ENCODE assay signal across 8 cellular contexts in the genomic region with DNA sequence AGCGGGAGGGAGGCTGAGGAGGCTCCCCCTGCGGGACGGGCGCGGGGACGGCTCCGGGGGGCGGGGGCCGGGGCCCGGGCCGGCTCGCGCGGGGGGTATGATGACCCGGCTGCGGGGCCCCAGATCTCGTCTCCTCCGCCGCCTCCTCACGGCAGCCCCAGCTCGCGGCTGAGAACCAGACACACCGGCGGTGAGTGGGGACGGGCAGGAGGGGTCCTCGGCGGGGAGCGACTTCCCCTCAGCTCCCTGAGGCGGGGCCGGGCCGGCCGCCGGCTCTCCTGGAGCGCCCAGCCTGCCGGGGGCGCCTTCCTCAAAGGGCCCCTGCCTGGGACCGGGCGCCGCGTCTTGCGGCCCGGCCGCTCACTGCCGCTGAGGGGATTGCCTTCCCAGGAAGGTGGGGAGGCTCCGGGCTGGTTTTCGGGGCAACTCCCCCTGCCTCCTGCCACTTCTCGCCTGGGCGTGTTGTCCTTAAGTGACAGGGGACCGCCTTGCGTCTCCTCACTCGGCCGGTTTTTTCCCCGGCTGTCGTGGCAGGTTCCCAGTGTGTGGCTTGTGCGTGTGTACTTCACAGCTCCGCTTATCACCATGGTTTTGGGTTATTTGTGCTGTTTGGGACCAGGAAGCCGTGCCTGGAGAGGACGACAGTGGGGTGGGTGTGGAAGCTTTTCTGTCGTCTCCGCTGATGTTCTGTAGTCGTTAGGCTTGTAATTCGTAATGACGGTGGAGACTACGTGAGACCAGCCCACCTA. TPM values are rescaled to one million over a fixed set of nuclear protein-coding genes. Genes with fewer than 3 reads are reported as not detected.
DNase-seq lines count a peak whose midpoint lies in the region; FAIRE-seq and TF ChIP-seq lines count a peak whose summit lies in the region.

No MANE protein-coding gene starts in this region.

- H3K23me2 ChIP-seq in H1 (ENCODE audit: low read depth, low read length): peaks cover 12% of the 10 kb centered on the region

- POLR2A ChIA-PET in H1 (lab: Charles Lee; ENCODE audit: partially characterized antibody): interaction anchor here (1.0 to 4.4 kb wide), 8 partner anchors 10 to 171 kb away, joined by 3 to 66 read pairs (median 6); a partner anchor contains a TSS

- H3K36me3 ChIP-seq in H7 (replicated peaks; ENCODE audit: control insufficient read depth, insufficient read depth, low read length) (no peaks in the 10 kb centered on the region), MG63 (peaks cover 2% of the 10 kb centered on the region; the same call in 1 of the 2 replicates), H1 (ENCODE audit: control insufficient read depth in 2 of 4, insufficient read depth in 4 of 4, low read length in 3 of 4) (no peaks in the 10 kb centered on the region)

- no peak for TF ChIP-seq POLR2A in H1 (IDR thresholded peaks at IDR 0.05; ENCODE audit: control extremely low read depth in 1 of 2, low read depth in 2 of 2, low read length in 2 of 2)

- no peak overlapping the region for H4K5ac ChIP-seq in H1 (ENCODE audit: insufficient read length, low read depth, low read length)

- DNase-seq in H7: no peak
- DNase-seq in MG63: peak; percentile 34
- peak; percentile 31 to 34 for DNase-seq in activated CD8-positive, alpha-beta memory T cell treated with anti-CD3 and anti-CD28 coated beads for 4 hours (ENCODE audit: low read depth in 2 of 2)
- peak in 1 of 2 experiments; percentile 69 for DNase-seq in H1 (ENCODE audit: low read depth in 1 of 2, low spot score in 2 of 2)
- peak; percentile 72 for DNase-seq in stimulated activated CD8-positive, alpha-beta memory T cell treated with anti-CD3 and anti-CD28 coated beads, Interleukin-4, amount 100 ng/mL, for 48 hours
- DNase-seq in NCI-H187 treated with DMSO at 0.1 percent for 48 hours (lab: John Stamatoyannopoulos, UW): no peak

- peak overlapping the region; percentile 84 to 85 for H3K4me2 ChIP-seq in H1 (ENCODE audit: insufficient read depth in 1 of 2, low read depth in 2 of 2, low read length in 2 of 2)

- no peak overlapping the region for H3K14ac ChIP-seq in H1 (ENCODE audit: insufficient read length)

- H3K9ac ChIP-seq in H1 (replicated peaks in 1 of 4; ENCODE audit: extremely low read depth in 1 of 4, low read depth in 3 of 4, low read length in 3 of 4): peak overlapping the region in 3 of 4 experiments; percentile 39 to 83 (median 54); a peak in 5 of 7 replicates

- no peak overlapping the region for H2AK5ac ChIP-seq in H1 (ENCODE audit: low read depth, low read length)

- H3K4me3 ChIP-seq in GM12875 (ENCODE audit: low read depth, low read length) (peak overlapping the region; percentile 91), H7 (ENCODE audit: insufficient read depth, low read depth, low read length) (peak overlapping the region; percentile 91), MG63 (peak overlapping the region; percentile 72), H1 (ENCODE audit: extremely low read depth in 1 of 4, insufficient read depth in 2 of 4, low read depth in 3 of 4, low read length in 4 of 4) (peak overlapping the region; percentile 91 to 99 (median 94)), mononuclear cell (ENCODE audit: low read length) (peak overlapping the region; percentile 89)

- peak overlapping the region; percentile 17 for H3K56ac ChIP-seq in H1 (replicated peaks; ENCODE audit: insufficient read length, low read depth, low read length)

- H2BK15ac ChIP-seq in H1 (ENCODE audit: low read length): no peak overlapping the region

- no peak overlapping the region; the same call in 1 of the 2 replicates for H2BK5ac ChIP-seq in H1 (ENCODE audit: low read depth, low read length)

- peaks cover 13 to 50% of the 10 kb centered on the region in 2 experiments for H3K79me2 ChIP-seq in H1 (ENCODE audit: control insufficient read depth in 1 of 2, insufficient read depth in 2 of 2, low read length in 2 of 2)

- peak overlapping the region; percentile 36 for H4K8ac ChIP-seq in H1 (ENCODE audit: extremely low read depth, insufficient read depth, low read length)

- 1% methylated on average over 52 of the region's 64 CpGs; no CpG with 5 or more reads in 1 of the 2 experiments for WGBS in H1 (ENCODE audit: extremely low coverage in 1 of 2, insufficient coverage in 1 of 2, insufficient read length in 1 of 2, insufficient replicate concordance in 2 of 2, low coverage in 1 of 2, low lambda C conversion rate in 2 of 2, missing lambda C conversion rate in 1 of 2), 2 experiments

- TF ChIP-seq CTCF in GM12875 (IDR thresholded peaks at IDR 0.05; ENCODE audit: borderline replicate concordance, insufficient read depth, low read depth, low read length): no peak
- TF ChIP-seq CTCF in H1 (IDR thresholded peaks at IDR 0.05; ENCODE audit: control extremely low read depth in 1 of 3, insufficient read depth in 1 of 3, low read depth in 1 of 3, low read length in 3 of 3): no peak

- peaks cover 3% of the 10 kb centered on the region for H3K79me1 ChIP-seq in H1 (ENCODE audit: low read depth, low read length)

- no peak for FAIRE-seq in H1 (lab: Jason Lieb, UNC)

- no peak for TF ChIP-seq RAD21 in H1 (IDR thresholded peaks at IDR 0.05 in 1 of 2, conservative IDR thresholded peaks at IDR 0.05 in 1 of 2; ENCODE audit: low read depth in 2 of 2, low read length in 2 of 2)

- peaks cover 1% of the 10 kb centered on the region; the same call in 1 of the 2 replicates for H3K27me3 ChIP-seq in H7 (ENCODE audit: control insufficient read depth, insufficient read depth, low read length)
- H3K27me3 ChIP-seq in MG63: no peaks in the 10 kb centered on the region
- H3K27me3 ChIP-seq in H1 (replicated peaks in 1 of 4; ENCODE audit: control insufficient read depth in 3 of 4, extremely low read depth in 1 of 4, insufficient read depth in 3 of 4, low read length in 3 of 4): no peaks in the 10 kb centered on the region
- H3K27me3 ChIP-seq in mononuclear cell (ENCODE audit: insufficient read depth, low read length): no peaks in the 10 kb centered on the region

- CTCF ChIA-PET in H1 (lab: Charles Lee; ENCODE audit: partially characterized antibody): interaction anchor here (0.8 to 4.5 kb wide), 4 partner anchors 9 to 25 kb away, joined by 3 to 20 read pairs (median 5); a partner anchor contains a TSS

- no peak overlapping the region for H2BK20ac ChIP-seq in H1 (ENCODE audit: low read length)

- H2BK120ac ChIP-seq in H1 (replicated peaks; ENCODE audit: low read depth, low read length): no peak overlapping the region

- no peak overlapping the region for H2BK12ac ChIP-seq in H1 (ENCODE audit: low read depth, low read length)

- no peak overlapping the region for H3K23ac ChIP-seq in H1 (ENCODE audit: insufficient read length)

- peak overlapping the region; percentile 43; the same call in 1 of the 2 replicates for H3K27ac ChIP-seq in H1 (ENCODE audit: low read depth, low read length)

- H3K18ac ChIP-seq in H1 (ENCODE audit: extremely low read depth, low read length): no peak overlapping the region

- H3K9me3 ChIP-seq in MG63: no peaks in the 10 kb centered on the region
- H3K9me3 ChIP-seq in H1 (ENCODE audit: insufficient read depth in 2 of 2, low read depth in 1 of 2, low read length in 1 of 2): no peaks in the 10 kb centered on the region
- H3K9me3 ChIP-seq in mononuclear cell (ENCODE audit: low read depth, low read length): no peaks in the 10 kb centered on the region

- H4K91ac ChIP-seq in H1 (replicated peaks; ENCODE audit: insufficient read length, low read length): no peak overlapping the region

- TF ChIP-seq EP300 in H1 (IDR thresholded peaks at IDR 0.05; ENCODE audit: borderline replicate concordance in 1 of 2, low read depth in 2 of 2, low read length in 2 of 2): no peak

- H3K4me1 ChIP-seq in H1 (replicated peaks in 1 of 4; ENCODE audit: control insufficient read depth in 3 of 4, insufficient read depth in 4 of 4, low read length in 3 of 4): peaks cover 0 to 4% (median under 1%) of the 10 kb centered on the region in 4 experiments; a peak in 4 of 7 replicates
- peaks cover 53% of the 10 kb centered on the region for H3K4me1 ChIP-seq in mononuclear cell (ENCODE audit: insufficient read depth, low read length)

- 0 out of 2 replicates have a peak overlapping the region, but pooled peaks have one; percentile 11 for H2AFZ ChIP-seq in H1 (ENCODE audit: low read length)

- no peak overlapping the region for H3K4ac ChIP-seq in H1 (replicated peaks; ENCODE audit: insufficient read length, low read depth, low read length)

- H4K20me1 ChIP-seq in H1 (replicated peaks in 1 of 2; ENCODE audit: control insufficient read depth in 1 of 2, insufficient read depth in 2 of 2, low read length in 2 of 2): peaks cover 0 to 4% of the 10 kb centered on the region in 2 experiments

RNA-seq across cellular contexts. Expression of a gene that starts 0.8 kb away (rescaled TPM):
- total RNA-seq in H7 (2014; rRNA removed; shearing (Covaris generic)): 33.4 and 39.1 TPM in 2 replicates
- 8.5 and 14.3 TPM in 2 replicates for total RNA-seq in MG63 (2014; rRNA removed; shearing (Covaris generic); ENCODE audit: low replicate concordance)
- total RNA-seq in H1 (2021; fragmentation: NEBNext Ultra II Directional; extraction: Animal tissue kit (Norgen Biotek cat#: 25700)): 63.0 and 64.3 TPM in 2 replicates
- polyA plus RNA-seq in H1 (2011; rRNA removed): 40.4 and 46.2 TPM in 2 replicates
- 29.4 TPM for polyA plus RNA-seq in H1 (2011; cell fraction: cytosol; rRNA removed)
- 45.2 TPM for polyA plus RNA-seq in H1 (2011; cell fraction: nucleus; rRNA removed)
- 21.2 to 32.8 TPM (median 26.6 TPM) in 4 replicates for polyA plus RNA-seq in H1 (2012, experiment 1 of 2)
- polyA plus RNA-seq in H1 (2012, experiment 2 of 2): 3.0 TPM
- 20.3 TPM for polyA plus RNA-seq in H1 (2013, experiment 1 of 2)
- polyA plus RNA-seq in H1 (2013, experiment 2 of 2): 19.9 TPM
- 191 and 223 TPM in 2 replicates for polyA minus RNA-seq in H1 (2011; rRNA and poly(A)+ RNA removed)
- polyA minus RNA-seq in H1 (2011; cell fraction: cytosol; rRNA and poly(A)+ RNA removed): 62.8 TPM
- polyA minus RNA-seq in H1 (2011; cell fraction: nucleus; rRNA and poly(A)+ RNA removed): 55.2 TPM
- 99.5 TPM for total RNA-seq in mononuclear cell

RNA-seq across cellular contexts. Expression of a gene that starts 24.8 kb away (rescaled TPM):
- 15.1 and 16.6 TPM in 2 replicates for total RNA-seq in H7 (2014; rRNA removed; shearing (Covaris generic))
- total RNA-seq in MG63 (2014; rRNA removed; shearing (Covaris generic); ENCODE audit: low replicate concordance): 11.6 and 11.8 TPM in 2 replicates
- total RNA-seq in H1 (2021; fragmentation: NEBNext Ultra II Directional; extraction: Animal tissue kit (Norgen Biotek cat#: 25700)): 11.0 TPM in 2 replicates
- polyA plus RNA-seq in H1 (2011; rRNA removed): 5.5 and 7.8 TPM in 2 replicates
- 5.2 TPM for polyA plus RNA-seq in H1 (2011; cell fraction: cytosol; rRNA removed)
- polyA plus RNA-seq in H1 (2011; cell fraction: nucleus; rRNA removed): 5.7 TPM
- 6.7 to 9.3 TPM (median 8.8 TPM) in 4 replicates for polyA plus RNA-seq in H1 (2012, experiment 1 of 2)
- 4.9 TPM for polyA plus RNA-seq in H1 (2012, experiment 2 of 2)
- polyA plus RNA-seq in H1 (2013, experiment 1 of 2): 7.4 TPM
- polyA plus RNA-seq in H1 (2013, experiment 2 of 2): 6.6 TPM
- polyA minus RNA-seq in H1 (2011; rRNA and poly(A)+ RNA removed): 8.0 and 8.9 TPM in 2 replicates
- 8.0 TPM for polyA minus RNA-seq in H1 (2011; cell fraction: cytosol; rRNA and poly(A)+ RNA removed)
- polyA minus RNA-seq in H1 (2011; cell fraction: nucleus; rRNA and poly(A)+ RNA removed): 3.5 TPM
- total RNA-seq in mononuclear cell: 4.3 TPM

RNA-seq across cellular contexts. Expression of a gene that starts 25.3 kb away (rescaled TPM):
- 14.9 TPM in 2 replicates for total RNA-seq in H7 (2014; rRNA removed; shearing (Covaris generic))
- total RNA-seq in MG63 (2014; rRNA removed; shearing (Covaris generic); ENCODE audit: low replicate concordance): 12.3 and 12.7 TPM in 2 replicates
- 8.9 and 11.7 TPM in 2 replicates for total RNA-seq in H1 (2021; fragmentation: NEBNext Ultra II Directional; extraction: Animal tissue kit (Norgen Biotek cat#: 25700))
- 7.5 and 9.0 TPM in 2 replicates for polyA plus RNA-seq in H1 (2011; rRNA removed)
- polyA plus RNA-seq in H1 (2011; cell fraction: cytosol; rRNA removed): 13.3 TPM
- polyA plus RNA-seq in H1 (2011; cell fraction: nucleus; rRNA removed): 11.7 TPM
- polyA plus RNA-seq in H1 (2012, experiment 1 of 2): 11.6 to 14.0 TPM (median 11.8 TPM) in 4 replicates
- polyA plus RNA-seq in H1 (2012, experiment 2 of 2): 2.1 TPM
- polyA plus RNA-seq in H1 (2013, experiment 1 of 2): 7.6 TPM
- 6.7 TPM for polyA plus RNA-seq in H1 (2013, experiment 2 of 2)
- polyA minus RNA-seq in H1 (2011; rRNA and poly(A)+ RNA removed): 7.9 and 10.9 TPM in 2 replicates
- 6.4 TPM for polyA minus RNA-seq in H1 (2011; cell fraction: cytosol; rRNA and poly(A)+ RNA removed)
- polyA minus RNA-seq in H1 (2011; cell fraction: nucleus; rRNA and poly(A)+ RNA removed): 6.9 TPM
- total RNA-seq in mononuclear cell: 22.4 TPM

RNA-seq across cellular contexts. Expression of a gene that starts 42.5 kb away (rescaled TPM):
- not detected in 2 replicates for total RNA-seq in H7 (2014; rRNA removed; shearing (Covaris generic))
- total RNA-seq in MG63 (2014; rRNA removed; shearing (Covaris generic); ENCODE audit: low replicate concordance): 0.03 and 1.2 TPM in 2 replicates
- 0.11 and 0.32 TPM in 2 replicates for total RNA-seq in H1 (2021; fragmentation: NEBNext Ultra II Directional; extraction: Animal tissue kit (Norgen Biotek cat#: 25700))
- polyA plus RNA-seq in H1 (2011; rRNA removed): 0.22 and 0.36 TPM in 2 replicates
- polyA plus RNA-seq in H1 (2011; cell fraction: cytosol; rRNA removed): 0.05 TPM
- 0.06 TPM for polyA plus RNA-seq in H1 (2011; cell fraction: nucleus; rRNA removed)
- polyA plus RNA-seq in H1 (2012, experiment 1 of 2): 0.05 to 1.4 TPM in 2 of 4 replicates, not detected in the others
- polyA plus RNA-seq in H1 (2012, experiment 2 of 2): not detected
- polyA plus RNA-seq in H1 (2013, experiment 1 of 2): 0.26 TPM
- 1.2 TPM for polyA plus RNA-seq in H1 (2013, experiment 2 of 2)
- polyA minus RNA-seq in H1 (2011; rRNA and poly(A)+ RNA removed): 0.16 TPM in 1 of 2 replicates, not detected in the other
- polyA minus RNA-seq in H1 (2011; cell fraction: cytosol; rRNA and poly(A)+ RNA removed): not detected
- 0.30 TPM for polyA minus RNA-seq in H1 (2011; cell fraction: nucleus; rRNA and poly(A)+ RNA removed)
- 1.6 TPM for total RNA-seq in mononuclear cell

RNA-seq across cellular contexts. Expression of a gene that starts 49.4 kb away (rescaled TPM):
- total RNA-seq in H7 (2014; rRNA removed; shearing (Covaris generic)): 226 and 276 TPM in 2 replicates
- 2.2 and 2.7 TPM in 2 replicates for total RNA-seq in MG63 (2014; rRNA removed; shearing (Covaris generic); ENCODE audit: low replicate concordance)
- 55.3 and 56.0 TPM in 2 replicates for total RNA-seq in H1 (2021; fragmentation: NEBNext Ultra II Directional; extraction: Animal tissue kit (Norgen Biotek cat#: 25700))
- polyA plus RNA-seq in H1 (2011; rRNA removed): 72.1 and 72.3 TPM in 2 replicates
- polyA plus RNA-seq in H1 (2011; cell fraction: cytosol; rRNA removed): 59.2 TPM
- polyA plus RNA-seq in H1 (2011; cell fraction: nucleus; rRNA removed): 50.6 TPM
- polyA plus RNA-seq in H1 (2012, experiment 1 of 2): 79.9 to 91.4 TPM (median 85.9 TPM) in 4 replicates
- 108 TPM for polyA plus RNA-seq in H1 (2012, experiment 2 of 2)
- 129 TPM for polyA plus RNA-seq in H1 (2013, experiment 1 of 2)
- 127 TPM for polyA plus RNA-seq in H1 (2013, experiment 2 of 2)
- 44.8 and 47.2 TPM in 2 replicates for polyA minus RNA-seq in H1 (2011; rRNA and poly(A)+ RNA removed)
- polyA minus RNA-seq in H1 (2011; cell fraction: cytosol; rRNA and poly(A)+ RNA removed): 24.4 TPM
- 13.5 TPM for polyA minus RNA-seq in H1 (2011; cell fraction: nucleus; rRNA and poly(A)+ RNA removed)
- 4.1 TPM for total RNA-seq in mononuclear cell

Comparison
In these comparisons a context has a peak if more than half of its experiments do, and no peak if none do; other contexts are left out.
1. DNase-seq: peak in MG63 (single experiment), activated CD8-positive, alpha-beta memory T cell treated with anti-CD3 and anti-CD28 coated beads for 4 hours (2 of 2) and stimulated activated CD8-positive, alpha-beta memory T cell treated with anti-CD3 and anti-CD28 coated beads, Interleukin-4, amount 100 ng/mL, for 48 hours (single experiment); none in H7 (single experiment) and NCI-H187 treated with DMSO at 0.1 percent for 48 hours (single experiment).
2. Peak in every context shown above with its lines, with median percentiles within 50 percentile points of each other: H3K4me3 ChIP-seq.